ENCODE assay signal across 24 cellular contexts in the genomic region with DNA sequence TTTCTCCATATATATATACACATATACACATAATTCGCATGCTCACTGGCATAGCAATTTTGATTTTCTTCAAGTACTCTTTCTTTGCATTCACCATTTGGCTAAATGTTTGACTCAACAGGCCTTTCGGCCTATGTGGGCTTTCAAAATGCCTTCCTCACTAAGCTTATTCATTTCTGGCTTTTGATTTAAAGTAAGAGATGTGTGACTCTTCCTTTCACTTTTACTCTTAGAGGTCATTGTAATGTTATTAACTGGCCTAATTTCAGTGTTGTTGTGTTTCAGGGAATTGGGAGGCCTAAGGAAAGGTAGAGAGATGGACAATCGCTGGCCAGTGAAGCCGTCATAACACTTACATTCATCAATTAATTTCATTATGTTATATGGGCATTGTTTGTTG. TPM values are rescaled to one million over a fixed set of nuclear protein-coding genes. Genes with fewer than 3 reads are reported as not detected.
DNase-seq lines count a peak whose midpoint lies in the region; ATAC-seq and TF ChIP-seq lines count a peak whose summit lies in the region.
"Had no signal": no experiment of that assay in that cellular context is flagged by ENCODE, and none has a peak within 500 bp of the region (broad histone marks: within the 10 kb centered on the region; RNA-seq: fewer than 3 reads in every experiment).

No MANE protein-coding gene starts in this region.

- H3K4me1 ChIP-seq in OCI-LY7 (ENCODE audit: insufficient read depth, low read length, poor library complexity, severe bottlenecking): peaks cover 7% of the 10 kb centered on the region
- H3K4me1 ChIP-seq: BE2C, esophagus squamous epithelium, vagina had no signal

- peak; percentile 54 for ATAC-seq in GM19463 (IDR thresholded peaks at IDR 0.05; ENCODE audit: unreplicated experiment)
- ATAC-seq in GM19395 (IDR thresholded peaks at IDR 0.05; ENCODE audit: unreplicated experiment): no peak
- ATAC-seq in GM18517 (IDR thresholded peaks at IDR 0.05; ENCODE audit: unreplicated experiment): no peak
- ATAC-seq: left colon had no signal

- no TSS peak for BruUV-seq in OCI-LY7 (replicated peaks; lab: Mats Ljungman, UMichigan)

- H3K9me3 ChIP-seq in OCI-LY7 (ENCODE audit: low read length): peaks cover 9% of the 10 kb centered on the region; the same call in 1 of the 2 replicates
- H3K9me3 ChIP-seq: BE2C, esophagus squamous epithelium, vagina had no signal

- CTCF ChIA-PET in activated CD4-positive, alpha-beta memory T cell treated with anti-CD3 and anti-CD28 coated beads for 36 hours (lab: Charles Lee): interaction anchor here (0.5 to 1.1 kb wide), 4 partner anchors 10 to 1213 kb away, joined by 3 read pairs; no protein-coding TSS in a partner anchor
- CTCF ChIA-PET in activated CD4-positive, alpha-beta memory T cell treated with anti-CD3 and anti-CD28 coated beads, Interleukin-2, amount 10 ng/mL, durations not matched to agents 7 days and 5 days (lab: Charles Lee): no interaction called here
- CTCF ChIA-PET in OCI-LY7 (lab: Charles Lee; ENCODE audit: unreplicated experiment): no interaction called here

- no peak overlapping the region for H3K4me2 ChIP-seq in OCI-LY7 (ENCODE audit: low read length)

- H2AFZ ChIP-seq in OCI-LY7 (ENCODE audit: low read length): 0 out of 2 replicates have a peak overlapping the region, but pooled peaks have one; percentile 68

- POLR2A ChIA-PET in activated CD4-positive, alpha-beta memory T cell treated with anti-CD3 and anti-CD28 coated beads for 36 hours (lab: Charles Lee): interaction anchor here (1.5 kb wide), 1 partner anchor 26 kb away, joined by 3 read pairs; no protein-coding TSS in a partner anchor
- POLR2A ChIA-PET in activated CD4-positive, alpha-beta memory T cell treated with anti-CD3 and anti-CD28 coated beads, Interleukin-2, amount 10 ng/mL, durations not matched to agents 7 days and 5 days (lab: Charles Lee): interaction anchor here (1.8 kb wide), 1 partner anchor 10 kb away, joined by 6 read pairs; no protein-coding TSS in a partner anchor
- POLR2A ChIA-PET in OCI-LY7 (lab: Charles Lee): interaction anchor here (0.6 to 1.4 kb wide), 3 partner anchors 13 to 327 kb away, joined by 3 read pairs; no protein-coding TSS in a partner anchor

- no peaks in the 10 kb centered on the region for H3K9me3 Mint-ChIP-seq in activated CD4-positive, alpha-beta memory T cell treated with anti-CD3 and anti-CD28 coated beads for 36 hours
- H3K9me3 Mint-ChIP-seq in activated CD4-positive, alpha-beta memory T cell treated with anti-CD3 and anti-CD28 coated beads, Interleukin-2, amount 10 ng/mL, durations not matched to agents 7 days and 5 days: no peaks in the 10 kb centered on the region
- no peaks in the 10 kb centered on the region for H3K9me3 Mint-ChIP-seq in immature natural killer cell
- peaks cover 2% of the 10 kb centered on the region for H3K9me3 Mint-ChIP-seq in glutamatergic neuron (ENCODE audit: unreplicated experiment)
- H3K9me3 Mint-ChIP-seq: nephron had no signal

- peaks cover 17% of the 10 kb centered on the region for H3K4me1 Mint-ChIP-seq in activated CD4-positive, alpha-beta memory T cell treated with anti-CD3 and anti-CD28 coated beads for 36 hours (ENCODE audit: low read depth)
- peaks cover 11% of the 10 kb centered on the region for H3K4me1 Mint-ChIP-seq in activated CD4-positive, alpha-beta memory T cell treated with anti-CD3 and anti-CD28 coated beads, Interleukin-2, amount 10 ng/mL, durations not matched to agents 7 days and 5 days
- H3K4me1 Mint-ChIP-seq in immature natural killer cell (peaks cover 83 to 96% of the 10 kb centered on the region in 2 donors), glutamatergic neuron (ENCODE audit: low read depth, unreplicated experiment) (no peaks in the 10 kb centered on the region)
- H3K4me1 Mint-ChIP-seq: nephron had no signal

- intact Hi-C loops in activated CD4-positive, alpha-beta memory T cell treated with anti-CD3 and anti-CD28 coated beads for 36 hours (cut with micrococcal nuclease): loop anchor here (1.0 kb wide), 2 partner anchors 11 to 27 kb away; no protein-coding TSS in a partner anchor
- intact Hi-C loops in OCI-LY7 (cut with micrococcal nuclease; ENCODE audit: unreplicated experiment): no loop called here

- TF ChIP-seq CTCF in OCI-LY7 (conservative IDR thresholded peaks at IDR 0.05; ENCODE audit: low read length) (no peak), glutamatergic neuron (IDR thresholded peaks at IDR 0.05; ENCODE audit: partially characterized antibody, unreplicated experiment) (no peak)

- no peaks in the 10 kb centered on the region for H4K20me1 ChIP-seq in OCI-LY7 (ENCODE audit: insufficient read depth, low read length)

- H3K4me3 ChIP-seq in OCI-LY7 (ENCODE audit: low read depth, low read length, poor library complexity, severe bottlenecking): no peak overlapping the region
- H3K4me3 ChIP-seq: esophagus squamous epithelium, vagina had no signal

- DNase-seq in activated CD4-positive, alpha-beta memory T cell treated with anti-CD3 and anti-CD28 coated beads for 36 hours: peak; percentile 35
- no peak for DNase-seq in activated CD4-positive, alpha-beta memory T cell treated with anti-CD3 and anti-CD28 coated beads, Interleukin-2, amount 10 ng/mL, durations not matched to agents 7 days and 5 days
- no peak for DNase-seq in OCI-LY7 (ENCODE audit: low spot score)
- peak in 1 of 3 donors; percentile 47 for DNase-seq in immature natural killer cell
- no peak for DNase-seq in glutamatergic neuron
- DNase-seq: activated CD4-positive, alpha-beta T cell treated with anti-CD3 and anti-CD28 coated beads, Interleukin-2, amount 50 U/mL, for 1 hour; BE2C; Calu3; effector CD8-positive, alpha-beta T cell; esophagus squamous epithelium; left colon; mesendoderm; NCI-H1105; NCI-H524; posterior cingulate gyrus; stimulated activated CD4-positive, alpha-beta T cell treated with anti-CD3 and anti-CD28 coated beads, Interleukin-2, amount 100 ng/mL, for 24 hours; SW 1271 had no signal

- H3K36me3 Mint-ChIP-seq in activated CD4-positive, alpha-beta memory T cell treated with anti-CD3 and anti-CD28 coated beads for 36 hours: no peaks in the 10 kb centered on the region
- no peaks in the 10 kb centered on the region for H3K36me3 Mint-ChIP-seq in activated CD4-positive, alpha-beta memory T cell treated with anti-CD3 and anti-CD28 coated beads, Interleukin-2, amount 10 ng/mL, durations not matched to agents 7 days and 5 days (ENCODE audit: low read depth)
- peaks cover 0 to 4% (median 4%) of the 10 kb centered on the region in 3 donors for H3K36me3 Mint-ChIP-seq in immature natural killer cell
- no peaks in the 10 kb centered on the region for H3K36me3 Mint-ChIP-seq in glutamatergic neuron (ENCODE audit: unreplicated experiment)

- H3K27me3 Mint-ChIP-seq in activated CD4-positive, alpha-beta memory T cell treated with anti-CD3 and anti-CD28 coated beads for 36 hours: peaks cover 8% of the 10 kb centered on the region
- H3K27me3 Mint-ChIP-seq in activated CD4-positive, alpha-beta memory T cell treated with anti-CD3 and anti-CD28 coated beads, Interleukin-2, amount 10 ng/mL, durations not matched to agents 7 days and 5 days: peaks cover 18% of the 10 kb centered on the region
- H3K27me3 Mint-ChIP-seq in immature natural killer cell (ENCODE audit: low read depth in 3 of 3) (peaks cover 6 to 12% (median 8%) of the 10 kb centered on the region in 3 donors), glutamatergic neuron (ENCODE audit: unreplicated experiment) (no peaks in the 10 kb centered on the region)

- no peaks in the 10 kb centered on the region; the same call in 1 of the 2 replicates for H3K36me3 ChIP-seq in OCI-LY7 (ENCODE audit: insufficient read depth, low read length)
- H3K36me3 ChIP-seq: BE2C, esophagus squamous epithelium, vagina had no signal

- no peak overlapping the region for H3K27ac ChIP-seq in OCI-LY7 (ENCODE audit: low read depth, low read length, poor library complexity, severe bottlenecking)
- H3K27ac ChIP-seq: esophagus squamous epithelium, vagina had no signal

- H3K9me2 ChIP-seq in OCI-LY7 (ENCODE audit: insufficient read depth, low read length): no peaks in the 10 kb centered on the region

- H3K27ac Mint-ChIP-seq in activated CD4-positive, alpha-beta memory T cell treated with anti-CD3 and anti-CD28 coated beads for 36 hours: no peak overlapping the region
- H3K27ac Mint-ChIP-seq in activated CD4-positive, alpha-beta memory T cell treated with anti-CD3 and anti-CD28 coated beads, Interleukin-2, amount 10 ng/mL, durations not matched to agents 7 days and 5 days: no peak overlapping the region
- H3K27ac Mint-ChIP-seq in immature natural killer cell (peak overlapping the region; percentile 88 to 98 (median 96)), glutamatergic neuron (ENCODE audit: unreplicated experiment) (no peak overlapping the region)
- H3K27ac Mint-ChIP-seq: nephron had no signal

- H3K79me2 ChIP-seq in OCI-LY7 (ENCODE audit: insufficient read depth, low read depth, low read length): no peaks in the 10 kb centered on the region

- H3K4me3 Mint-ChIP-seq in activated CD4-positive, alpha-beta memory T cell treated with anti-CD3 and anti-CD28 coated beads for 36 hours: peak overlapping the region; percentile 1
- no peak overlapping the region for H3K4me3 Mint-ChIP-seq in activated CD4-positive, alpha-beta memory T cell treated with anti-CD3 and anti-CD28 coated beads, Interleukin-2, amount 10 ng/mL, durations not matched to agents 7 days and 5 days
- H3K4me3 Mint-ChIP-seq in immature natural killer cell (peak overlapping the region; percentile 55 to 89 (median 71)), glutamatergic neuron (ENCODE audit: unreplicated experiment) (no peak overlapping the region)
- H3K4me3 Mint-ChIP-seq: nephron had no signal

RNA-seq across cellular contexts. Expression of gene KLRD1, which starts 14.5 kb away (rescaled TPM):
- total RNA-seq in activated CD4-positive, alpha-beta memory T cell treated with anti-CD3 and anti-CD28 coated beads for 36 hours: under 1 TPM; 0.22 to 0.26 TPM
- total RNA-seq in activated CD4-positive, alpha-beta memory T cell treated with anti-CD3 and anti-CD28 coated beads, Interleukin-2, amount 10 ng/mL, durations not matched to agents 7 days and 5 days: 1 to 10 TPM in 1 of 2 experiments, under 1 TPM in 1; 0.65 to 1.1 TPM
- total RNA-seq in OCI-LY7 (2014; rRNA removed; shearing (Covaris generic)): under 0.01 and 0.03 TPM in 2 replicates
- 0.04 and 0.18 TPM in 2 replicates for total RNA-seq in OCI-LY7 (2022)
- 1,000 to 10,000 TPM; 1,034 to 1,330 (median 1,098) TPM for polyA plus RNA-seq in immature natural killer cell
- 0.25 TPM for total RNA-seq in glutamatergic neuron (ENCODE audit: unreplicated experiment)
- total RNA-seq: A172, LHCN-M2 had no signal

Comparison
In these comparisons a context has a peak if more than half of its experiments do, and no peak if none do; other contexts are left out.
1. H3K4me3 Mint-ChIP-seq: peak in activated CD4-positive, alpha-beta memory T cell treated with anti-CD3 and anti-CD28 coated beads for 36 hours (single experiment) and immature natural killer cell (5 of 5); none in activated CD4-positive, alpha-beta memory T cell treated with anti-CD3 and anti-CD28 coated beads, Interleukin-2, amount 10 ng/mL, durations not matched to agents 7 days and 5 days (single experiment) and glutamatergic neuron (single experiment).
2. H3K27ac Mint-ChIP-seq: peak in immature natural killer cell (6 of 6); none in activated CD4-positive, alpha-beta memory T cell treated with anti-CD3 and anti-CD28 coated beads for 36 hours (single experiment), activated CD4-positive, alpha-beta memory T cell treated with anti-CD3 and anti-CD28 coated beads, Interleukin-2, amount 10 ng/mL, durations not matched to agents 7 days and 5 days (single experiment) and glutamatergic neuron (single experiment).